Comparison of ENCODE assay signal across 27 cellular contexts in genomic region chr14:36750244-36750643, GRCh38.
"Had no signal": no experiment of that assay in that cellular context is flagged by ENCODE, and none has a peak within 500 bp of the region (broad histone marks: within the 10 kb centered on the region; RNA-seq: fewer than 3 reads in every experiment).

No MANE protein-coding gene starts in this region.

- H3K4me3 ChIP-seq: colonic mucosa, heart right ventricle, left lung, neural progenitor cell, stomach, thyroid gland, upper lobe of left lung had no signal

- H3K9me3 ChIP-seq: colonic mucosa, thyroid gland had no signal

- H3K4me1 Mint-ChIP-seq: naive thymus-derived CD4-positive, alpha-beta T cell; nephron; neural progenitor cell; stimulated activated effector memory CD8-positive, alpha-beta T cell treated with anti-CD3 and anti-CD28 coated beads, Interleukin-12 subunit alpha, Interleukin-12 subunit beta, amount 100 ng/mL, for 72 hours had no signal

- H3K36me3 Mint-ChIP-seq: neural progenitor cell; stimulated activated effector memory CD8-positive, alpha-beta T cell treated with anti-CD3 and anti-CD28 coated beads, Interleukin-12 subunit alpha, Interleukin-12 subunit beta, amount 100 ng/mL, for 72 hours had no signal

- H3K27ac ChIP-seq: heart right ventricle, left lung, neural progenitor cell, parathyroid adenoma, stomach, thyroid gland, upper lobe of left lung had no signal

- H3K4me3 Mint-ChIP-seq: dendritic cell treated with granulocyte-macrophage colony-stimulating factor and Interleukin-4, amounts not matched to agents 40 ng/mL and 50 ng/mL, for 4 days; endodermal cell; naive thymus-derived CD4-positive, alpha-beta T cell; nephron; neural progenitor cell; stimulated activated effector memory CD8-positive, alpha-beta T cell treated with anti-CD3 and anti-CD28 coated beads, Interleukin-12 subunit alpha, Interleukin-12 subunit beta, amount 100 ng/mL, for 72 hours had no signal

- H3K27me3 ChIP-seq: colonic mucosa, left lung, stomach, thyroid gland, upper lobe of left lung had no signal

- H3K27ac Mint-ChIP-seq: dendritic cell treated with granulocyte-macrophage colony-stimulating factor and Interleukin-4, amounts not matched to agents 40 ng/mL and 50 ng/mL, for 4 days; endodermal cell; naive thymus-derived CD4-positive, alpha-beta T cell; nephron; neural progenitor cell; progenitor cell of endocrine pancreas; stimulated activated effector memory CD8-positive, alpha-beta T cell treated with anti-CD3 and anti-CD28 coated beads, Interleukin-12 subunit alpha, Interleukin-12 subunit beta, amount 100 ng/mL, for 72 hours had no signal

- H3K36me3 ChIP-seq: colonic mucosa, heart right ventricle, left lung, neural progenitor cell, stomach, thyroid gland, upper lobe of left lung had no signal

- DNase-seq: colonic mucosa; effector CD8-positive, alpha-beta T cell; endodermal cell; erythroblast; foreskin melanocyte; glutamatergic neuron; heart right ventricle; hippocampal formation; left cardiac atrium; left lung; mesendoderm; midbrain; naive thymus-derived CD4-positive, alpha-beta T cell; stimulated activated CD4-positive, alpha-beta T cell treated with anti-CD3 and anti-CD28 coated beads, Interleukin-2, amount 100 ng/mL, for 24 hours; stimulated activated CD4-positive, alpha-beta T cell treated with anti-CD3 and anti-CD28 coated beads, Interleukin-4, amount 100 ng/mL, for 24 hours; stimulated activated naive CD4-positive, alpha-beta T cell treated with Interleukin-2 at 50 U/mL for 16 hours; stomach; thyroid gland; upper lobe of left lung had no signal

- H3K4me2 ChIP-seq: neural progenitor cell had no signal

- H3K4me1 ChIP-seq: heart right ventricle, left lung, neural progenitor cell, stomach, thyroid gland, upper lobe of left lung had no signal

- FAIRE-seq: islet of Langerhans, urothelium cell line had no signal

- H3K27me3 Mint-ChIP-seq: dendritic cell treated with granulocyte-macrophage colony-stimulating factor and Interleukin-4, amounts not matched to agents 40 ng/mL and 50 ng/mL, for 4 days; progenitor cell of endocrine pancreas had no signal

- H3K9ac ChIP-seq: neural progenitor cell, parathyroid adenoma had no signal

- H2AFZ ChIP-seq: neural progenitor cell, parathyroid adenoma had no signal
